Comparison of ENCODE assay signal across 18 cellular contexts in genomic region chr5:6455571-6456200, GRCh38. TPM values are rescaled to one million over a fixed set of nuclear protein-coding genes. Genes with fewer than 3 reads are reported as not detected.
DNase-seq lines count a peak whose midpoint lies in the region; ATAC-seq and TF ChIP-seq lines count a peak whose summit lies in the region.
"Had no signal": no experiment of that assay in that cellular context is flagged by ENCODE, and none has a peak within 500 bp of the region (broad histone marks: within the 10 kb centered on the region; RNA-seq: fewer than 3 reads in every experiment).

No MANE protein-coding gene starts in this region.

- DNase-seq in NCI-H82 (lab: John Stamatoyannopoulos, UW), result peak; percentile 70
- DNase-seq in Right ventricle myocardium superior, result no peak
- peak; percentile 36 for DNase-seq in islet precursor cell
- DNase-seq in tibial artery, result peak in 1 of 2 donors; percentile 59
- no peak for DNase-seq in T-helper 1 cell
- no peak for DNase-seq in COLO668 (lab: John Stamatoyannopoulos, UW; ENCODE audit: unreplicated experiment)
- DNase-seq: CD4-positive, CD25-positive, alpha-beta regulatory T cell; NCI-H1417 treated with DMSO at 0.1 percent for 48 hours; NCI-H1930; NCI-H2171; NCI-H446; NCI-H774 had no signal

- peaks cover 0 to 5% (median 0%) of the 10 kb centered on the region in 3 donors for H3K36me3 ChIP-seq in tibial artery

- TF ChIP-seq CTCF in tibial artery (IDR thresholded peaks at IDR 0.05), result no peak

- intact Hi-C loops in Right ventricle myocardium superior (cut with DNase I), result no loop called here
- intact Hi-C loops in tibial artery (cut with DNase I; ENCODE audit: low total_unique reads), result no loop called here

- H3K4me1 ChIP-seq in tibial artery, result peaks cover 0 to 39% (median 10%) of the 10 kb centered on the region in 4 donors

- ATAC-seq in Right ventricle myocardium superior (ENCODE audit: poor library complexity), result peak; percentile 39
- no peak for ATAC-seq in HG03469 (IDR thresholded peaks at IDR 0.05; ENCODE audit: unreplicated experiment)
- ATAC-seq: GM23338, HCT116, K562, Panc1 had no signal

- H3K4me3 ChIP-seq in tibial artery, result no peak overlapping the region
- H3K4me3 ChIP-seq: GM23338, K562, SK-N-MC had no signal

- H3K27ac ChIP-seq in tibial artery, result peak overlapping the region; percentile 65 to 67
- H3K27ac ChIP-seq: SK-N-MC had no signal

- H3K27me3 ChIP-seq in tibial artery, result no peaks in the 10 kb centered on the region

- H3K9me3 ChIP-seq in tibial artery, result no peaks in the 10 kb centered on the region

RNA-seq across cellular contexts. Expression of gene UBE2QL1, which starts 7.0 kb away (rescaled TPM):
- 22.8 TPM for total RNA-seq in Right ventricle myocardium superior
- total RNA-seq: CD4-positive, CD25-positive, alpha-beta regulatory T cell; K562 had no signal

Comparison
In these comparisons a context has a peak if more than half of its experiments do, and no peak if none do; other contexts are left out.
1. DNase-seq: peak in NCI-H82 (single experiment) and islet precursor cell (single experiment); none in Right ventricle myocardium superior (single experiment), T-helper 1 cell (0 of 5) and COLO668 (single experiment).